In the genomic region with DNA sequence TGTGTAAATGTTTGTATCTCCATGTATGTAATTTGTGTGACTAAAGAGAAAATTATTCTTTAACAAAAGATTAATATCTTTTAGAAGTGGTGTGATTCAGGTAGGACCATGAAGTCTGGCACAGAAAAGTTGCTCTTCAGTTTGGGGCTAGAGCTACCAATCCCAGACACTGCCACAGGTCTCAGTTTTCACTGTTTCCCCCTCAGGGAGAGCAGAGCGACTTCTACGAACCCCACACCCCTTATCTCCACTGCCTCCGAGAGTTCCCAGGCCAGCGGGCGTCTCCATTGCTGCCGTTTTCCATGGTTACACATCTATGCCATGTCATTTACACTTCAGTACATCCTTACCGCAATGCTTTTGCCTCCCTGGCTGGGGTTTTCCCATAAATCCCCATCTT, we compare ENCODE assay signal across 13 cellular contexts.
DNase-seq lines count a peak whose midpoint lies in the region; ATAC-seq, FAIRE-seq and TF ChIP-seq lines count a peak whose summit lies in the region.
"Had no signal": no experiment of that assay in that cellular context is flagged by ENCODE, and none has a peak within 500 bp of the region (broad histone marks: within the 10 kb centered on the region; RNA-seq: fewer than 3 reads in every experiment).

No MANE protein-coding gene starts in this region.

- H3K36me3 ChIP-seq in BLaER1, result no peaks in the 10 kb centered on the region
- no peaks in the 10 kb centered on the region for H3K36me3 ChIP-seq in HUES6 (ENCODE audit: control insufficient read depth, insufficient read depth, low read length)
- no peaks in the 10 kb centered on the region for H3K36me3 ChIP-seq in H1 (ENCODE audit: control insufficient read depth in 2 of 4, insufficient read depth in 4 of 4, low read length in 3 of 4)

- H3K9me3 ChIP-seq in BLaER1, result peaks cover 4% of the 10 kb centered on the region
- H3K9me3 ChIP-seq in HUES6 (ENCODE audit: control insufficient read depth, insufficient read depth, low read depth, low read length), result peaks cover 3% of the 10 kb centered on the region; the same call in 1 of the 2 replicates
- no peaks in the 10 kb centered on the region for H3K9me3 ChIP-seq in H1 (ENCODE audit: insufficient read depth in 2 of 2, low read depth in 1 of 2, low read length in 1 of 2)

- H3K27ac Mint-ChIP-seq in nephron progenitor cell, result no peak overlapping the region
- H3K27ac Mint-ChIP-seq: CD14-positive monocyte had no signal

- no peak overlapping the region for H2AK5ac ChIP-seq in H1 (ENCODE audit: low read depth, low read length)

- no peak for TF ChIP-seq RAD21 in H1 (IDR thresholded peaks at IDR 0.05 in 1 of 2, conservative IDR thresholded peaks at IDR 0.05 in 1 of 2; ENCODE audit: low read depth in 2 of 2, low read length in 2 of 2)

- H3K18ac ChIP-seq in H1 (ENCODE audit: extremely low read depth, low read length), result no peak overlapping the region

- H3K4ac ChIP-seq in H1 (replicated peaks; ENCODE audit: insufficient read length, low read depth, low read length), result no peak overlapping the region

- peak overlapping the region; percentile 64 for H3K4me3 Mint-ChIP-seq in nephron progenitor cell

- no peaks in the 10 kb centered on the region for H3K79me1 ChIP-seq in H1 (ENCODE audit: low read depth, low read length)

- no peak for TF ChIP-seq EP300 in H1 (IDR thresholded peaks at IDR 0.05; ENCODE audit: borderline replicate concordance in 1 of 2, low read depth in 2 of 2, low read length in 2 of 2)

- FAIRE-seq in H1 (lab: Jason Lieb, UNC), result no peak
- FAIRE-seq: A204.1 had no signal

- ATAC-seq in GM21381 (IDR thresholded peaks at IDR 0.05; ENCODE audit: unreplicated experiment) (no peak), HG02840 (IDR thresholded peaks at IDR 0.05; ENCODE audit: low FRiP score, unreplicated experiment) (no peak), GM19397 (IDR thresholded peaks at IDR 0.05; ENCODE audit: unreplicated experiment) (no peak)
- ATAC-seq: HCT116 had no signal

- H3K27me3 ChIP-seq in BLaER1 (peaks cover 40% of the 10 kb centered on the region), HUES6 (ENCODE audit: control insufficient read depth, insufficient read depth, low read length) (peaks cover 51% of the 10 kb centered on the region), H1 (replicated peaks in 1 of 4; ENCODE audit: control insufficient read depth in 3 of 4, extremely low read depth in 1 of 4, insufficient read depth in 3 of 4, low read length in 3 of 4) (peaks cover 8 to 39% (median 35%) of the 10 kb centered on the region in 4 experiments)

- no peak overlapping the region for H4K91ac ChIP-seq in H1 (replicated peaks; ENCODE audit: insufficient read length, low read length)

- no peak overlapping the region for H2BK120ac ChIP-seq in H1 (replicated peaks; ENCODE audit: low read depth, low read length)

- H2BK5ac ChIP-seq in H1 (ENCODE audit: low read depth, low read length), result no peak overlapping the region

- H2BK12ac ChIP-seq in H1 (ENCODE audit: low read depth, low read length), result no peak overlapping the region

- 31% methylated on average over 7 of the region's 7 CpGs; no CpG with 5 or more reads in 1 of the 2 experiments for WGBS in H1 (ENCODE audit: extremely low coverage in 1 of 2, insufficient coverage in 1 of 2, insufficient read length in 1 of 2, insufficient replicate concordance in 2 of 2, low coverage in 1 of 2, low lambda C conversion rate in 2 of 2, missing lambda C conversion rate in 1 of 2), 2 experiments

- H3K14ac ChIP-seq in H1 (ENCODE audit: insufficient read length), result no peak overlapping the region

- no peak overlapping the region for H3K56ac ChIP-seq in H1 (replicated peaks; ENCODE audit: insufficient read length, low read depth, low read length)

- TF ChIP-seq CTCF in H1 (IDR thresholded peaks at IDR 0.05; ENCODE audit: control extremely low read depth in 1 of 3, insufficient read depth in 1 of 3, low read depth in 1 of 3, low read length in 3 of 3) (no peak), nephron progenitor cell (IDR thresholded peaks at IDR 0.05) (no peak)

- H4K8ac ChIP-seq in H1 (ENCODE audit: extremely low read depth, insufficient read depth, low read length), result no peak overlapping the region

- no peaks in the 10 kb centered on the region for H4K20me1 ChIP-seq in BLaER1
- H4K20me1 ChIP-seq in H1 (replicated peaks in 1 of 2; ENCODE audit: control insufficient read depth in 1 of 2, insufficient read depth in 2 of 2, low read length in 2 of 2), result no peaks in the 10 kb centered on the region

- CTCF ChIA-PET in H1 (lab: Charles Lee; ENCODE audit: partially characterized antibody), result interaction anchor here (1.0 to 2.5 kb wide), 3 partner anchors 10 to 144 kb away, joined by 3 to 12 read pairs (median 5); no protein-coding TSS in a partner anchor

- H3K27ac ChIP-seq in BLaER1 (no peak overlapping the region), HUES6 (ENCODE audit: low read depth, low read length) (no peak overlapping the region), H1 (ENCODE audit: low read depth, low read length) (no peak overlapping the region)
- H3K27ac ChIP-seq: SK-N-MC had no signal

- peaks cover 31% of the 10 kb centered on the region for H3K4me1 ChIP-seq in BLaER1
- H3K4me1 ChIP-seq in HUES6 (ENCODE audit: control insufficient read depth, insufficient read depth, low read length), result peaks cover 16% of the 10 kb centered on the region
- peaks cover 0 to 2% (median 1%) of the 10 kb centered on the region in 4 experiments; a peak in 6 of 7 replicates for H3K4me1 ChIP-seq in H1 (replicated peaks in 1 of 4; ENCODE audit: control insufficient read depth in 3 of 4, insufficient read depth in 4 of 4, low read length in 3 of 4)

- H3K36me3 Mint-ChIP-seq in nephron progenitor cell (ENCODE audit: low read depth), result peaks cover 8% of the 10 kb centered on the region
- H3K36me3 Mint-ChIP-seq: CD14-positive monocyte had no signal

- H3K79me2 ChIP-seq in H1 (ENCODE audit: control insufficient read depth in 1 of 2, insufficient read depth in 2 of 2, low read length in 2 of 2), result no peaks in the 10 kb centered on the region

- H2BK15ac ChIP-seq in H1 (ENCODE audit: low read length), result no peak overlapping the region

- peaks cover 5% of the 10 kb centered on the region; the same call in 1 of the 2 replicates for H3K23me2 ChIP-seq in H1 (ENCODE audit: low read depth, low read length)

- H3K4me1 Mint-ChIP-seq in nephron progenitor cell, result peaks cover 55% of the 10 kb centered on the region

- H4K5ac ChIP-seq in H1 (ENCODE audit: insufficient read length, low read depth, low read length), result no peak overlapping the region

- H3K9me3 Mint-ChIP-seq in nephron progenitor cell, result peaks cover 19% of the 10 kb centered on the region

- DNase-seq in H1 (ENCODE audit: low read depth in 1 of 2, low spot score in 2 of 2), result no peak
- DNase-seq in nephron progenitor cell, result no peak
- no peak for DNase-seq in activated CD4-positive, alpha-beta T cell treated with anti-CD3 and anti-CD28 coated beads, Interleukin-2, amount 50 U/mL, for 1 hour
- DNase-seq: NCI-H82 had no signal

- no peak overlapping the region for H3K4me3 ChIP-seq in BLaER1
- peak overlapping the region; percentile 62; the same call in 1 of the 2 replicates for H3K4me3 ChIP-seq in HUES6 (ENCODE audit: low read depth, low read length)
- peak overlapping the region in 1 of 4 experiments; percentile 58; a peak in 2 of 8 replicates for H3K4me3 ChIP-seq in H1 (ENCODE audit: extremely low read depth in 1 of 4, insufficient read depth in 2 of 4, low read depth in 3 of 4, low read length in 4 of 4)

- peak overlapping the region; percentile 85 for H3K4me2 ChIP-seq in BLaER1
- H3K4me2 ChIP-seq in H1 (ENCODE audit: insufficient read depth in 1 of 2, low read depth in 2 of 2, low read length in 2 of 2), result peak overlapping the region; percentile 78 to 96; a peak in 2 of 4 replicates

- TF ChIP-seq POLR2A in H1 (IDR thresholded peaks at IDR 0.05; ENCODE audit: control extremely low read depth in 1 of 2, low read depth in 2 of 2, low read length in 2 of 2), result no peak

- peaks cover 24% of the 10 kb centered on the region for H3K27me3 Mint-ChIP-seq in nephron progenitor cell (ENCODE audit: low read depth, poor library complexity)

- no peak overlapping the region for H2BK20ac ChIP-seq in H1 (ENCODE audit: low read length)

- H3K9ac ChIP-seq in BLaER1, result no peak overlapping the region
- no peak overlapping the region for H3K9ac ChIP-seq in HUES6 (ENCODE audit: low read length)
- H3K9ac ChIP-seq in H1 (replicated peaks in 1 of 4; ENCODE audit: extremely low read depth in 1 of 4, low read depth in 3 of 4, low read length in 3 of 4), result no peak overlapping the region

- H3K23ac ChIP-seq in H1 (ENCODE audit: insufficient read length), result no peak overlapping the region

- no peak overlapping the region for H2AFZ ChIP-seq in H1 (ENCODE audit: low read length)

- POLR2A ChIA-PET in H1 (lab: Charles Lee; ENCODE audit: partially characterized antibody), result no interaction called here

TF ChIP-seq in H1, 55 proteins besides CTCF, POLR2A, EP300 and RAD21:
- no peak for TF ChIP-seq RBBP5 (IDR thresholded peaks at IDR 0.05; ENCODE audit: borderline replicate concordance, low read depth, low read length)
- TF ChIP-seq MAFK (IDR thresholded peaks at IDR 0.05; ENCODE audit: low read depth, low read length), result no peak
- no peak for TF ChIP-seq FOSL1 (IDR thresholded peaks at IDR 0.05; ENCODE audit: insufficient read depth, low read depth, low read length)
- TF ChIP-seq SIX5 (IDR thresholded peaks at IDR 0.05; ENCODE audit: low read depth, low read length), result no peak
- no peak for TF ChIP-seq KDM5A (IDR thresholded peaks at IDR 0.05; ENCODE audit: low read length)
- no peak for TF ChIP-seq SIRT6 (IDR thresholded peaks at IDR 0.05; ENCODE audit: low read length)
- no peak for TF ChIP-seq CHD1 (IDR thresholded peaks at IDR 0.05; ENCODE audit: low read depth, low read length)
- no peak for TF ChIP-seq GABPA (IDR thresholded peaks at IDR 0.05; ENCODE audit: borderline replicate concordance, insufficient read depth, low read length)
- TF ChIP-seq KDM4A (IDR thresholded peaks at IDR 0.05; ENCODE audit: low read depth, low read length, severe bottlenecking), result no peak
- TF ChIP-seq CHD2 (IDR thresholded peaks at IDR 0.05; ENCODE audit: low read length), result no peak
- no peak for TF ChIP-seq HDAC2 (IDR thresholded peaks at IDR 0.05; ENCODE audit: borderline replicate concordance in 1 of 2, low read depth in 2 of 2, low read length in 2 of 2)
- TF ChIP-seq HDAC6 (IDR thresholded peaks at IDR 0.05; ENCODE audit: low read depth, low read length), result no peak
- TF ChIP-seq, protein P1, sequence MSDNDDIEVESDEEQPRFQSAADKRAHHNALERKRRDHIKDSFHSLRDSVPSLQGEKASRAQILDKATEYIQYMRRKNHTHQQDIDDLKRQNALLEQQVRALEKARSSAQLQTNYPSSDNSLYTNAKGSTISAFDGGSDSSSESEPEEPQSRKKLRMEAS (IDR thresholded peaks at IDR 0.05), result no peak
- no peak for TF ChIP-seq PHF8 (conservative IDR thresholded peaks at IDR 0.05; ENCODE audit: low read depth, low read length)
